7 cellular contexts compared by ENCODE assay signal in genomic region chr7:87873328-87873727, GRCh38. TPM values are rescaled to one million over a fixed set of nuclear protein-coding genes. Genes with fewer than 3 reads are reported as not detected.
DNase-seq lines count a peak whose midpoint lies in the region; ATAC-seq and TF ChIP-seq lines count a peak whose summit lies in the region.
"Not testable (repeated sequence)": the region's sequence is repeated elsewhere in the genome, so short reads cannot be mapped to it uniquely, and the experiment has no call there.

No MANE protein-coding gene starts in this region.

- TF ChIP-seq CTCF in CD4-positive, alpha-beta T cell (IDR thresholded peaks at IDR 0.05); GM12865 (IDR thresholded peaks at IDR 0.05; ENCODE audit: insufficient read depth, low read depth, low read length, missing control alignments); OCI-LY7 (conservative IDR thresholded peaks at IDR 0.05; ENCODE audit: low read length); stomach (IDR thresholded peaks at IDR 0.05): not testable (repeated sequence)

- H3K4me3 Mint-ChIP-seq in CD4-positive, alpha-beta T cell = peak overlapping the region; percentile 84
- H3K4me3 Mint-ChIP-seq in activated T-helper 1 cell treated with anti-CD3 and anti-CD28 coated beads, Interleukin-12 subunit alpha, Interleukin-12 subunit beta, Interleukin-2, Interleukin-4 antibody, amounts not matched to agents 30 ng/mL and 10 ng/mL and 1 ng/mL, durations not matched to agents 14 hours and 24 hours and 36 hours = peak overlapping the region; percentile 80
- H3K4me3 Mint-ChIP-seq in dendritic cell treated with granulocyte-macrophage colony-stimulating factor and Interleukin-4, amounts not matched to agents 40 ng/mL and 50 ng/mL, for 4 days = peak overlapping the region; percentile 96
- peak overlapping the region; percentile 84 for H3K4me3 Mint-ChIP-seq in natural killer cell treated with Interleukin-12 subunit alpha and Interleukin-12 subunit beta and Interleukin-15 and Interleukin-18, amount 100 ng/mL, for 72 hours

- POLR2A ChIA-PET in CD4-positive, alpha-beta T cell (lab: Charles Lee); OCI-LY7 (lab: Charles Lee): not testable (repeated sequence)

- H3K36me3 ChIP-seq in OCI-LY7 (ENCODE audit: insufficient read depth, low read length) (peaks cover 67% of the 10 kb centered on the region), stomach (peaks cover 0 to 14% (median 6%) of the 10 kb centered on the region in 4 donors)

- H3K4me1 ChIP-seq in OCI-LY7 (ENCODE audit: insufficient read depth, low read length, poor library complexity, severe bottlenecking) = peaks cover 16% of the 10 kb centered on the region
- peaks cover 0 to 38% (median 18%) of the 10 kb centered on the region in 4 donors for H3K4me1 ChIP-seq in stomach

- H4K20me1 ChIP-seq in OCI-LY7 (ENCODE audit: insufficient read depth, low read length) = peaks cover 17% of the 10 kb centered on the region

- not testable (repeated sequence) for H3K9me3 ChIP-seq in CD4-positive, alpha-beta T cell (ENCODE audit: control insufficient read depth, low read length)
- peaks cover 38% of the 10 kb centered on the region for H3K9me3 ChIP-seq in OCI-LY7 (ENCODE audit: low read length)
- peaks cover 0 to 21% (median 5%) of the 10 kb centered on the region in 4 donors for H3K9me3 ChIP-seq in stomach

- intact Hi-C loops in CD4-positive, alpha-beta T cell (cut with DNase I, micrococcal nuclease) = loop anchor here (5.0 to 10.0 kb wide), 6 partner anchors 344 to 819 kb away; partner anchors contain the start of genes CROT (in 1 of the 2), ELAPOR2 (in 1 of the 2) and TMEM243 (in 1 of the 2)
- intact Hi-C loops in OCI-LY7 (cut with micrococcal nuclease; ENCODE audit: unreplicated experiment); stomach (cut with DNase I; ENCODE audit: low total_unique reads): not testable (repeated sequence)
- intact Hi-C loops in activated T-helper 1 cell treated with anti-CD3 and anti-CD28 coated beads, Interleukin-12 subunit alpha, Interleukin-12 subunit beta, Interleukin-2, Interleukin-4 antibody, amounts not matched to agents 30 ng/mL and 10 ng/mL and 1 ng/mL, durations not matched to agents 14 hours and 24 hours and 36 hours (cut with micrococcal nuclease) = loop anchor here (10.0 kb wide), 1 partner anchor 819 kb away; the partner anchor contains the start of gene ELAPOR2
- intact Hi-C loops in dendritic cell treated with granulocyte-macrophage colony-stimulating factor and Interleukin-4, amounts not matched to agents 40 ng/mL and 50 ng/mL, for 4 days (cut with micrococcal nuclease) = loop anchor here (5.0 kb wide), 1 partner anchor 656 kb away; the partner anchor contains the start of gene TMEM243

- peak overlapping the region; percentile 59 for H3K4me3 ChIP-seq in GM12865 (ENCODE audit: low read depth, low read length)
- H3K4me3 ChIP-seq in OCI-LY7 (ENCODE audit: low read depth, low read length, poor library complexity, severe bottlenecking) = peak overlapping the region; percentile 94
- not testable (repeated sequence) for H3K4me3 ChIP-seq in stomach

- H3K79me2 ChIP-seq in OCI-LY7 (ENCODE audit: insufficient read depth, low read depth, low read length) = peaks cover 92% of the 10 kb centered on the region

- H2AFZ ChIP-seq in OCI-LY7 (ENCODE audit: low read length) = not testable (repeated sequence)

- CTCF ChIA-PET in CD4-positive, alpha-beta T cell (lab: Charles Lee); OCI-LY7 (lab: Charles Lee; ENCODE audit: unreplicated experiment): not testable (repeated sequence)

- H3K27me3 Mint-ChIP-seq in CD4-positive, alpha-beta T cell; activated T-helper 1 cell treated with anti-CD3 and anti-CD28 coated beads, Interleukin-12 subunit alpha, Interleukin-12 subunit beta, Interleukin-2, Interleukin-4 antibody, amounts not matched to agents 30 ng/mL and 10 ng/mL and 1 ng/mL, durations not matched to agents 14 hours and 24 hours and 36 hours (ENCODE audit: insufficient read depth); dendritic cell treated with granulocyte-macrophage colony-stimulating factor and Interleukin-4, amounts not matched to agents 40 ng/mL and 50 ng/mL, for 4 days; natural killer cell treated with Interleukin-12 subunit alpha and Interleukin-12 subunit beta and Interleukin-15 and Interleukin-18, amount 100 ng/mL, for 72 hours: not testable (repeated sequence)

- H3K27ac Mint-ChIP-seq in CD4-positive, alpha-beta T cell = peak overlapping the region; percentile 98
- H3K27ac Mint-ChIP-seq in activated T-helper 1 cell treated with anti-CD3 and anti-CD28 coated beads, Interleukin-12 subunit alpha, Interleukin-12 subunit beta, Interleukin-2, Interleukin-4 antibody, amounts not matched to agents 30 ng/mL and 10 ng/mL and 1 ng/mL, durations not matched to agents 14 hours and 24 hours and 36 hours = not testable (repeated sequence)
- peak overlapping the region; percentile 100 for H3K27ac Mint-ChIP-seq in dendritic cell treated with granulocyte-macrophage colony-stimulating factor and Interleukin-4, amounts not matched to agents 40 ng/mL and 50 ng/mL, for 4 days
- peak overlapping the region; percentile 67 to 95 for H3K27ac Mint-ChIP-seq in natural killer cell treated with Interleukin-12 subunit alpha and Interleukin-12 subunit beta and Interleukin-15 and Interleukin-18, amount 100 ng/mL, for 72 hours

- not testable (repeated sequence) for ATAC-seq in CD4-positive, alpha-beta T cell (ENCODE audit: poor library complexity); natural killer cell treated with Interleukin-12 subunit alpha and Interleukin-12 subunit beta and Interleukin-15 and Interleukin-18, amount 100 ng/mL, for 72 hours

- H3K9me3 Mint-ChIP-seq in CD4-positive, alpha-beta T cell; natural killer cell treated with Interleukin-12 subunit alpha and Interleukin-12 subunit beta and Interleukin-15 and Interleukin-18, amount 100 ng/mL, for 72 hours: not testable (repeated sequence)
- peaks cover 27% of the 10 kb centered on the region for H3K9me3 Mint-ChIP-seq in activated T-helper 1 cell treated with anti-CD3 and anti-CD28 coated beads, Interleukin-12 subunit alpha, Interleukin-12 subunit beta, Interleukin-2, Interleukin-4 antibody, amounts not matched to agents 30 ng/mL and 10 ng/mL and 1 ng/mL, durations not matched to agents 14 hours and 24 hours and 36 hours
- peaks cover 19% of the 10 kb centered on the region for H3K9me3 Mint-ChIP-seq in dendritic cell treated with granulocyte-macrophage colony-stimulating factor and Interleukin-4, amounts not matched to agents 40 ng/mL and 50 ng/mL, for 4 days

- H3K9me2 ChIP-seq in OCI-LY7 (ENCODE audit: insufficient read depth, low read length) = not testable (repeated sequence)

- not testable (repeated sequence) for TF ChIP-seq POLR2A in stomach (IDR thresholded peaks at IDR 0.05)

- WGBS in stomach, 5 donors = 86 to 97% (median 94%) methylated on average over 10 of the region's 10 CpGs

- not testable (repeated sequence) for DNase-seq in CD4-positive, alpha-beta T cell; GM12865 (ENCODE audit: low read depth); OCI-LY7 (ENCODE audit: low spot score); activated T-helper 1 cell treated with anti-CD3 and anti-CD28 coated beads, Interleukin-12 subunit alpha, Interleukin-12 subunit beta, Interleukin-2, Interleukin-4 antibody, amounts not matched to agents 30 ng/mL and 10 ng/mL and 1 ng/mL, durations not matched to agents 14 hours and 24 hours and 36 hours (ENCODE audit: low spot score); natural killer cell treated with Interleukin-12 subunit alpha and Interleukin-12 subunit beta and Interleukin-15 and Interleukin-18, amount 100 ng/mL, for 72 hours (ENCODE audit: low spot score); stomach

- H3K27ac ChIP-seq in CD4-positive, alpha-beta T cell (ENCODE audit: low read depth, low read length); OCI-LY7 (ENCODE audit: low read depth, low read length, poor library complexity, severe bottlenecking): not testable (repeated sequence)
- H3K27ac ChIP-seq in stomach = peak overlapping the region in 3 of 5 donors; percentile 3 to 98 (median 97)

- H3K27me3 ChIP-seq in CD4-positive, alpha-beta T cell (ENCODE audit: control insufficient read depth, insufficient read depth, low read length); stomach: not testable (repeated sequence)

- peak overlapping the region; percentile 89 for H3K4me2 ChIP-seq in OCI-LY7 (ENCODE audit: low read length)

- H3K4me1 Mint-ChIP-seq in CD4-positive, alpha-beta T cell (ENCODE audit: low read depth) = peaks cover 42% of the 10 kb centered on the region
- peaks cover 37% of the 10 kb centered on the region for H3K4me1 Mint-ChIP-seq in activated T-helper 1 cell treated with anti-CD3 and anti-CD28 coated beads, Interleukin-12 subunit alpha, Interleukin-12 subunit beta, Interleukin-2, Interleukin-4 antibody, amounts not matched to agents 30 ng/mL and 10 ng/mL and 1 ng/mL, durations not matched to agents 14 hours and 24 hours and 36 hours (ENCODE audit: low read depth)
- peaks cover 58% of the 10 kb centered on the region for H3K4me1 Mint-ChIP-seq in dendritic cell treated with granulocyte-macrophage colony-stimulating factor and Interleukin-4, amounts not matched to agents 40 ng/mL and 50 ng/mL, for 4 days (ENCODE audit: low read depth)
- peaks cover 27 to 35% of the 10 kb centered on the region in 2 donors for H3K4me1 Mint-ChIP-seq in natural killer cell treated with Interleukin-12 subunit alpha and Interleukin-12 subunit beta and Interleukin-15 and Interleukin-18, amount 100 ng/mL, for 72 hours (ENCODE audit: low read depth in 2 of 2)

- peaks cover 79% of the 10 kb centered on the region for H3K36me3 Mint-ChIP-seq in CD4-positive, alpha-beta T cell (ENCODE audit: low read depth)
- peaks cover 47% of the 10 kb centered on the region for H3K36me3 Mint-ChIP-seq in activated T-helper 1 cell treated with anti-CD3 and anti-CD28 coated beads, Interleukin-12 subunit alpha, Interleukin-12 subunit beta, Interleukin-2, Interleukin-4 antibody, amounts not matched to agents 30 ng/mL and 10 ng/mL and 1 ng/mL, durations not matched to agents 14 hours and 24 hours and 36 hours (ENCODE audit: low read depth)
- peaks cover 51% of the 10 kb centered on the region for H3K36me3 Mint-ChIP-seq in dendritic cell treated with granulocyte-macrophage colony-stimulating factor and Interleukin-4, amounts not matched to agents 40 ng/mL and 50 ng/mL, for 4 days (ENCODE audit: low read depth)
- peaks cover 13% of the 10 kb centered on the region for H3K36me3 Mint-ChIP-seq in natural killer cell treated with Interleukin-12 subunit alpha and Interleukin-12 subunit beta and Interleukin-15 and Interleukin-18, amount 100 ng/mL, for 72 hours

- not testable (repeated sequence) for BruUV-seq in OCI-LY7 (replicated peaks; lab: Mats Ljungman, UMichigan)

- TF ChIP-seq EP300 in stomach (IDR thresholded peaks at IDR 0.05) = not testable (repeated sequence)

RNA-seq across cellular contexts. Expression of gene SLC25A40, which starts 2.8 kb away (rescaled TPM):
- 10 to 100 TPM in 1 of 2 experiments, 1 to 10 TPM in 1; 9.4 to 11.1 TPM for total RNA-seq in CD4-positive, alpha-beta T cell
- total RNA-seq in OCI-LY7 (2014; rRNA removed; shearing (Covaris generic)) = 21.0 and 22.0 TPM in 2 replicates
- total RNA-seq in OCI-LY7 (2022) (53.6 and 66.1 TPM in 2 replicates), stomach (10 to 100 TPM in 2 of 5 donors, 1 to 10 TPM in 2, not detected in 1; 6.4 to 22.0 (median 11.5) TPM)
- 41.9 and 51.4 TPM in 2 replicates for total RNA-seq in activated T-helper 1 cell treated with anti-CD3 and anti-CD28 coated beads, Interleukin-12 subunit alpha, Interleukin-12 subunit beta, Interleukin-2, Interleukin-4 antibody, amounts not matched to agents 30 ng/mL and 10 ng/mL and 1 ng/mL, durations not matched to agents 14 hours and 24 hours and 36 hours
- 10 to 100 TPM; 27.7 to 37.8 TPM for total RNA-seq in natural killer cell treated with Interleukin-12 subunit alpha and Interleukin-12 subunit beta and Interleukin-15 and Interleukin-18, amount 100 ng/mL, for 72 hours
- 1 to 10 TPM; 3.5 to 8.1 (median 6.5) TPM for polyA plus RNA-seq in stomach

RNA-seq across cellular contexts. Expression of gene DBF4, which starts 3.0 kb away (rescaled TPM):
- total RNA-seq in CD4-positive, alpha-beta T cell = 10 to 100 TPM; 58.1 to 61.9 TPM
- 83.9 and 99.2 TPM in 2 replicates for total RNA-seq in OCI-LY7 (2014; rRNA removed; shearing (Covaris generic))
- total RNA-seq in OCI-LY7 (2022) (87.9 and 95.0 TPM in 2 replicates), stomach (10 to 100 TPM in 4 of 5 donors, 1 to 10 TPM in 1; 2.0 to 29.9 (median 12.0) TPM)
- 68.6 and 76.6 TPM in 2 replicates for total RNA-seq in activated T-helper 1 cell treated with anti-CD3 and anti-CD28 coated beads, Interleukin-12 subunit alpha, Interleukin-12 subunit beta, Interleukin-2, Interleukin-4 antibody, amounts not matched to agents 30 ng/mL and 10 ng/mL and 1 ng/mL, durations not matched to agents 14 hours and 24 hours and 36 hours
- total RNA-seq in natural killer cell treated with Interleukin-12 subunit alpha and Interleukin-12 subunit beta and Interleukin-15 and Interleukin-18, amount 100 ng/mL, for 72 hours = 10 to 100 TPM; 40.6 to 64.2 TPM
- 1 to 10 TPM; 4.1 to 6.6 (median 5.9) TPM for polyA plus RNA-seq in stomach
